In the genomic region with DNA sequence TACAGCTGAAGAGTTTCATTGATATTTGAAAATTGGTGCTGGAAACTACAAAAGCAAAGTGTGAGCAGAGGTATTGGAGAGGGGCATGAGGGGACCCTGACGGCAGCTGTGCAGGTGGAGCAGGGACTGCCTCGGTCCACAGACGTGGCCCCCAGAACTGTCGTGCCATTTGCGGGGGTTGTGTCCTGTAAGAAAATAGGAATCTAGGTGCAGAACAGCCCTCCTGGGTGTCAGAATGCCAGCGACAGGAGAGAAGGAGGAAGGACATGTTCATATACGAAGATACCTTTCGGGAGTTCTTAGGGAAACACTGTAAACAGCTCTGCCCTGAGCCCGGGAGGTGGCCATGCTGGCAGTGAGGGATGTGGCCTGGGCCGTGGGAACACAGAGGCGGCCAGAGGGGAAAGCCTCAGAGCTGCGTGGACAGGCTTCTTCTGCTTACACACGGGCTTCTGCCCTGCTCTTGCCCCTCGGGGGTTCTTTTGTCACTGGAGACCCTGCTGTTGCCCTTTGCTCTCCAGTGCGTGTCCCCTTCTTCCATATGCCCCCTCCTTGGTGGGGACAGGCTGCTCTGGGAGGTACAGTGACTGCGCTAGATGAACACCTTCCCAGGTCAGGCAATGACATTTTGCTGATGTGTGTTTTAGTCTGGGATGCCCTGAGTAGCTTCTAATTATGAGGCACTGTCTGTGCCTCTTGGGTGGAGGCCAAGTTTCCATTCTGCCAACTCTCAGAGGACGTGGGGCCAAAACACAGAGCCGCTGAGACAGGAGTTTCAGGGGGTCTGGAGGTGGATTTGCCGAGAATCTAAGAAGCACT, we compare ENCODE assay signal across 8 cellular contexts.
A peak's percentile ranks its signal among the peaks of the same experiment; 100 is the strongest.
DNase-seq lines count a peak whose midpoint lies in the region; ATAC-seq and TF ChIP-seq lines count a peak whose summit lies in the region.

No MANE protein-coding gene starts in this region.

- peak overlapping the region; percentile 39 for H3K18ac ChIP-seq in H9 (ENCODE audit: insufficient read length, low read depth, low read length)

- ATAC-seq in HG02885 (IDR thresholded peaks at IDR 0.05; ENCODE audit: poor library complexity, unreplicated experiment): no peak

- WGBS in H9 (ENCODE audit: extremely low coverage, insufficient read length, low lambda C conversion rate): no CpG with 5 or more reads among the region's 19 CpGs

- H3K4me3 ChIP-seq in SK-N-MC: peak overlapping the region; percentile 55

- peaks cover 10% of the 10 kb centered on the region; the same call in 1 of the 2 replicates for H3K4me1 ChIP-seq in H9 (ENCODE audit: insufficient read depth, low read length)

- H4K20me1 ChIP-seq in H9 (ENCODE audit: control insufficient read depth, insufficient read depth, insufficient read length): no peaks in the 10 kb centered on the region

- H3K36me3 ChIP-seq in SK-N-MC (ENCODE audit: insufficient read depth, low read length): no peaks in the 10 kb centered on the region

- no peak overlapping the region for H3K56ac ChIP-seq in H9 (ENCODE audit: insufficient read length, low read depth, low read length)

- no peak overlapping the region for H2BK20ac ChIP-seq in H9 (ENCODE audit: low read depth, low read length, poor library complexity, severe bottlenecking)

- no peak overlapping the region for H2BK15ac ChIP-seq in H9 (ENCODE audit: low read depth, low read length)

- H4K8ac ChIP-seq in H9 (replicated peaks; ENCODE audit: insufficient read length, low read depth, low read length): no peak overlapping the region

- H3K27me3 ChIP-seq in H9 (ENCODE audit: insufficient read depth, low read length): no peaks in the 10 kb centered on the region

- H2AK5ac ChIP-seq in H9 (ENCODE audit: insufficient read length, low read length): no peak overlapping the region

- no peak overlapping the region for H2BK12ac ChIP-seq in H9 (ENCODE audit: insufficient read length, low read depth, low read length)

- H2BK5ac ChIP-seq in H9 (ENCODE audit: insufficient read length, low read length): no peak overlapping the region

- H3K36me3 Mint-ChIP-seq in H9 (ENCODE audit: insufficient read depth in 1 of 3, low read depth in 3 of 3): peaks cover 8 to 15% (median 12%) of the 10 kb centered on the region in 3 experiments

- no peak overlapping the region for H3K9ac ChIP-seq in H9 (ENCODE audit: extremely low read depth, insufficient read length, low read length)
- H3K9ac ChIP-seq in SK-N-MC (ENCODE audit: insufficient read length): no peak overlapping the region

- no peaks in the 10 kb centered on the region for H3K23me2 ChIP-seq in H9 (ENCODE audit: insufficient read length, low read depth, low read length, poor library complexity, severe bottlenecking)

- no peak overlapping the region for H3K27ac ChIP-seq in H9 (ENCODE audit: insufficient read length, low read depth, low read length)
- H3K27ac ChIP-seq in SK-N-MC: no peak overlapping the region

- H3K14ac ChIP-seq in H9 (ENCODE audit: insufficient read depth, low read length): peak overlapping the region; percentile 58

- H2AFZ ChIP-seq in H9 (ENCODE audit: low read length): no peak overlapping the region

- H3K4ac ChIP-seq in H9 (ENCODE audit: low read depth, low read length): 0 out of 2 replicates have a peak overlapping the region, but pooled peaks have one; percentile 84

- peak overlapping the region in 1 of 2 experiments; percentile 66; a peak in 2 of 5 replicates for H3K4me3 Mint-ChIP-seq in H9

- DNase-seq in H9 (peak; percentile 44), SK-N-MC (ENCODE audit: low read depth, low spot score) (no peak), head of caudate nucleus (peak in 28 of 42 donors; percentile 30 to 79 (median 50)), retina (peak; percentile 53), cortex of kidney (lab: John Stamatoyannopoulos, UW) (no peak), NCI-H1092 treated with DMSO at 0.1 percent for 48 hours (lab: John Stamatoyannopoulos, UW) (no peak), T-helper 2 cell (no peak)

- H3K79me1 ChIP-seq in H9 (ENCODE audit: insufficient read depth, low read depth, low read length, poor library complexity, severe bottlenecking): no peaks in the 10 kb centered on the region

- H3T11ph ChIP-seq in H9 (ENCODE audit: low read length): no peak overlapping the region

- H4K91ac ChIP-seq in H9 (ENCODE audit: insufficient read length, low read depth, low read length): no peak overlapping the region

- H3K9me3 ChIP-seq in H9 (ENCODE audit: control insufficient read depth, low read depth, low read length) (no peaks in the 10 kb centered on the region), SK-N-MC (ENCODE audit: low read depth, low read length) (no peaks in the 10 kb centered on the region)

- peaks cover 42% of the 10 kb centered on the region in 2 experiments for H3K4me1 Mint-ChIP-seq in H9

- H3K23ac ChIP-seq in H9 (ENCODE audit: insufficient read length, low read depth, low read length): no peak overlapping the region

- H3K9me3 Mint-ChIP-seq in H9: peaks cover 11% of the 10 kb centered on the region in 2 experiments

- no peak overlapping the region for H4K5ac ChIP-seq in H9 (ENCODE audit: insufficient read length, low read depth, low read length)

- intact Hi-C loops in head of caudate nucleus (cut with DNase I): no loop called here

- no peak for TF ChIP-seq CTCF in H9 (conservative IDR thresholded peaks at IDR 0.05)

- H3K27me3 Mint-ChIP-seq in H9 (ENCODE audit: low read depth): no peaks in the 10 kb centered on the region; the same call in 1 of the 2 replicates

- H3K79me2 ChIP-seq in H9 (ENCODE audit: insufficient read depth, low read length): no peaks in the 10 kb centered on the region

- no peak overlapping the region for H2BK120ac ChIP-seq in H9 (ENCODE audit: low read depth, low read length, poor library complexity, severe bottlenecking)

- peak overlapping the region; percentile 71 to 98 (median 90) for H3K27ac Mint-ChIP-seq in H9

- H3K4me2 ChIP-seq in H9 (ENCODE audit: insufficient read depth, insufficient read length, low read length): no peak overlapping the region

Comparison
In these comparisons a context has a peak if more than half of its experiments do, and no peak if none do; other contexts are left out.
1. DNase-seq: peak in H9 (single experiment), head of caudate nucleus (28 of 42) and retina (single experiment); none in SK-N-MC (single experiment), cortex of kidney (single experiment), NCI-H1092 treated with DMSO at 0.1 percent for 48 hours (single experiment) and T-helper 2 cell (0 of 5).